Comparison of ENCODE assay signal across 8 cellular contexts in genomic region chr19:12035220-12036172, GRCh38. TPM values are rescaled to one million over a fixed set of nuclear protein-coding genes. Genes with fewer than 3 reads are reported as not detected.
DNase-seq lines count a peak whose midpoint lies in the region; ATAC-seq and TF ChIP-seq lines count a peak whose summit lies in the region.

Gene ZNF433 (minus strand): TSS chr19:12035679. CDS start chr19:12035539, 140 bp downstream.

- H3K27me3 ChIP-seq in AG04450 (ENCODE audit: control insufficient read depth, insufficient read depth, low read length) = no peaks in the 10 kb centered on the region
- no peaks in the 10 kb centered on the region for H3K27me3 ChIP-seq in naive thymus-derived CD4-positive, alpha-beta T cell (ENCODE audit: control insufficient read depth in 2 of 2, insufficient read depth in 2 of 2, low read length in 2 of 2)

- no peak within 1 kb of the TSS for H3K27ac ChIP-seq in AG04450 (ENCODE audit: low read depth, low read length)
- H3K27ac ChIP-seq in RWPE1 = peak within 1 kb of the TSS; percentile 65
- H3K27ac ChIP-seq in naive thymus-derived CD4-positive, alpha-beta T cell (ENCODE audit: low read depth, low read length) = peak within 1 kb of the TSS; percentile 58

- peaks cover 0 to 31% (median 15%) of the 10 kb centered on the region in 7 donors for H3K4me1 Mint-ChIP-seq in naive thymus-derived CD4-positive, alpha-beta T cell
- H3K4me1 Mint-ChIP-seq in stimulated activated memory B cell treated with anti-CD40 and anti-IgM and Interleukin-4, amounts not matched to agents 10 μg/mL and 1 μg/mL and 100 μg/mL, for 72 hours = peaks cover 20% of the 10 kb centered on the region

- DNase-seq in AG04450 (ENCODE audit: low read depth, low spot score) (peak; percentile 36), RWPE1 (ENCODE audit: low spot score) (peak; percentile 98), activated gamma-delta T cell (lab: John Stamatoyannopoulos, UW) (peak; percentile 53), fibroblast of pulmonary artery (ENCODE audit: low read depth) (peak; percentile 82)
- peak; percentile 22 to 65 (median 53) for DNase-seq in naive thymus-derived CD4-positive, alpha-beta T cell

- H3K9me3 ChIP-seq in AG04450 (ENCODE audit: control insufficient read depth, insufficient read depth, low read length) = peaks cover 21% of the 10 kb centered on the region
- no peaks in the 10 kb centered on the region for H3K9me3 ChIP-seq in naive thymus-derived CD4-positive, alpha-beta T cell (ENCODE audit: control insufficient read depth in 2 of 3, low read length in 3 of 3)

- CTCF ChIA-PET in AG04450 (lab: Charles Lee) = interaction anchor here (0.6 to 2.0 kb wide), 6 partner anchors 24 to 448 kb away, joined by 3 to 10 read pairs (median 5); partner anchors contain the start of gene ZNF700
- CTCF ChIA-PET in RWPE1 (lab: Yijun Ruan, JAX) = interaction anchor here (0.6 to 1.1 kb wide), 2 partner anchors 24 kb away, joined by 3 read pairs; no protein-coding TSS in a partner anchor
- CTCF ChIA-PET in naive thymus-derived CD4-positive, alpha-beta T cell (lab: Charles Lee) = interaction anchor here (1.0 kb wide), 1 partner anchor 238 kb away, joined by 3 read pairs; no protein-coding TSS in a partner anchor

- ATAC-seq in GM19023 (IDR thresholded peaks at IDR 0.05; ENCODE audit: unreplicated experiment) = peak; percentile 92
- peak; percentile 77 for ATAC-seq in HG03565 (IDR thresholded peaks at IDR 0.05; ENCODE audit: unreplicated experiment)
- peak; percentile 98 for ATAC-seq in naive thymus-derived CD4-positive, alpha-beta T cell
- peak; percentile 97 for ATAC-seq in stimulated activated memory B cell treated with anti-CD40 and anti-IgM and Interleukin-4, amounts not matched to agents 10 μg/mL and 1 μg/mL and 100 μg/mL, for 72 hours

- H3K4me3 Mint-ChIP-seq in naive thymus-derived CD4-positive, alpha-beta T cell = peak within 1 kb of the TSS; percentile 70 to 94 (median 88)
- H3K4me3 Mint-ChIP-seq in stimulated activated memory B cell treated with anti-CD40 and anti-IgM and Interleukin-4, amounts not matched to agents 10 μg/mL and 1 μg/mL and 100 μg/mL, for 72 hours = peak within 1 kb of the TSS; percentile 90

- no peak for TF ChIP-seq CTCF in AG04450 (IDR thresholded peaks at IDR 0.05; ENCODE audit: low read depth, low read length)
- TF ChIP-seq CTCF in RWPE1 (conservative IDR thresholded peaks at IDR 0.05; ENCODE audit: low read depth) = no peak
- no peak for TF ChIP-seq CTCF in fibroblast of pulmonary artery (IDR thresholded peaks at IDR 0.05; ENCODE audit: low read length, missing control alignments)

- peak within 1 kb of the TSS in 8 of 9 donors; percentile 13 to 91 (median 62) for H3K27ac Mint-ChIP-seq in naive thymus-derived CD4-positive, alpha-beta T cell
- H3K27ac Mint-ChIP-seq in stimulated activated memory B cell treated with anti-CD40 and anti-IgM and Interleukin-4, amounts not matched to agents 10 μg/mL and 1 μg/mL and 100 μg/mL, for 72 hours = peak within 1 kb of the TSS; percentile 84

- peak within 1 kb of the TSS; percentile 89 for H3K4me3 ChIP-seq in AG04450 (ENCODE audit: low read depth, low read length)
- peak within 1 kb of the TSS; percentile 88 for H3K4me3 ChIP-seq in fibroblast of pulmonary artery (replicated peaks; ENCODE audit: low read depth, low read length)
- H3K4me3 ChIP-seq in naive thymus-derived CD4-positive, alpha-beta T cell (ENCODE audit: low read length) = peak within 1 kb of the TSS; percentile 69

- POLR2A ChIA-PET in AG04450 (lab: Yijun Ruan, JAX) = interaction anchor here (0.5 to 1.8 kb wide), 7 partner anchors 12 to 105 kb away, joined by 3 to 8 read pairs (median 4); partner anchors contain the start of genes ZNF20, ZNF844 and ZNF878
- POLR2A ChIA-PET in RWPE1 (lab: Yijun Ruan, JAX; ENCODE audit: low non-redundant PET) = interaction anchor here (0.5 to 0.6 kb wide), 3 partner anchors 11 to 1774 kb away, joined by 3 read pairs; no protein-coding TSS in a partner anchor
- POLR2A ChIA-PET in naive thymus-derived CD4-positive, alpha-beta T cell (lab: Charles Lee) = interaction anchor here (0.5 to 0.6 kb wide), 2 partner anchors 21 to 191 kb away, joined by 3 to 4 read pairs; no protein-coding TSS in a partner anchor

- H3K27me3 Mint-ChIP-seq in naive thymus-derived CD4-positive, alpha-beta T cell = peaks cover 0 to 2% (median 0%) of the 10 kb centered on the region in 5 donors
- no peaks in the 10 kb centered on the region for H3K27me3 Mint-ChIP-seq in stimulated activated memory B cell treated with anti-CD40 and anti-IgM and Interleukin-4, amounts not matched to agents 10 μg/mL and 1 μg/mL and 100 μg/mL, for 72 hours

- intact Hi-C loops in naive thymus-derived CD4-positive, alpha-beta T cell (cut with micrococcal nuclease) = no loop called here

- peaks cover 0 to 25% (median 4%) of the 10 kb centered on the region in 11 donors for H3K9me3 Mint-ChIP-seq in naive thymus-derived CD4-positive, alpha-beta T cell
- H3K9me3 Mint-ChIP-seq in stimulated activated memory B cell treated with anti-CD40 and anti-IgM and Interleukin-4, amounts not matched to agents 10 μg/mL and 1 μg/mL and 100 μg/mL, for 72 hours = no peaks in the 10 kb centered on the region

- H3K36me3 ChIP-seq in naive thymus-derived CD4-positive, alpha-beta T cell (ENCODE audit: control insufficient read depth in 2 of 3, insufficient read depth in 3 of 3, low read length in 3 of 3) = peaks cover 0 to 6% (median 0%) of the 10 kb centered on the region in 3 experiments

- no peaks in the 10 kb centered on the region for H3K4me1 ChIP-seq in naive thymus-derived CD4-positive, alpha-beta T cell (ENCODE audit: control insufficient read depth in 2 of 2, insufficient read depth in 2 of 2, low read length in 2 of 2)

- peaks cover 0 to 13% (median 0%) of the 10 kb centered on the region in 5 donors for H3K36me3 Mint-ChIP-seq in naive thymus-derived CD4-positive, alpha-beta T cell
- no peaks in the 10 kb centered on the region for H3K36me3 Mint-ChIP-seq in stimulated activated memory B cell treated with anti-CD40 and anti-IgM and Interleukin-4, amounts not matched to agents 10 μg/mL and 1 μg/mL and 100 μg/mL, for 72 hours

RNA-seq across cellular contexts. Expression of gene ZNF433, which starts in this region (rescaled TPM):
- 4.3 and 5.6 TPM in 2 replicates for polyA plus RNA-seq in AG04450 (2011; rRNA removed)
- polyA minus RNA-seq in AG04450 (2011; rRNA and poly(A)+ RNA removed) = 6.0 and 6.6 TPM in 2 replicates
- total RNA-seq in naive thymus-derived CD4-positive, alpha-beta T cell = 1 to 10 TPM in 3 of 5 experiments, under 1 TPM in 2; 0.10 to 2.2 (median 1.2) TPM
- 1 to 10 TPM; 4.9 to 5.8 TPM for polyA plus RNA-seq in naive thymus-derived CD4-positive, alpha-beta T cell

Comparison
In these comparisons a context has a peak if more than half of its experiments do, and no peak if none do; other contexts are left out.
1. DNase-seq: peak in every context shown above with its lines; median percentile 98 in RWPE1; 82 in fibroblast of pulmonary artery; 53 in activated gamma-delta T cell; 53 in naive thymus-derived CD4-positive, alpha-beta T cell; 36 in AG04450.